Comparison of ENCODE assay signal across 7 cellular contexts in genomic region chr9:2481216-2481615, GRCh38.
"Had no signal": no experiment of that assay in that cellular context is flagged by ENCODE, and none has a peak within 500 bp of the region (broad histone marks: within the 10 kb centered on the region; RNA-seq: fewer than 3 reads in every experiment).

No MANE protein-coding gene starts in this region.

- H3K36me3 ChIP-seq: HAP-1 had no signal

- H3K4me3 ChIP-seq: HAP-1 had no signal

- DNase-seq: GOT3, H7, IMR-90, KBM-7 had no signal

- H3K9me3 ChIP-seq: HAP-1 had no signal

- H3K4me1 ChIP-seq: HAP-1 had no signal

- H3K27ac ChIP-seq: KMS-11 had no signal

- ATAC-seq: HCT116 had no signal

- H3K4me2 ChIP-seq: KMS-11 had no signal

- H3K9ac ChIP-seq: KMS-11 had no signal
